ENCODE assay signal across 28 cellular contexts in genomic region chr2:124993809-124994208, GRCh38.
DNase-seq lines count a peak whose midpoint lies in the region; ATAC-seq, FAIRE-seq and TF ChIP-seq lines count a peak whose summit lies in the region.
"Had no signal": no experiment of that assay in that cellular context is flagged by ENCODE, and none has a peak within 500 bp of the region (broad histone marks: within the 10 kb centered on the region; RNA-seq: fewer than 3 reads in every experiment).

No MANE protein-coding gene starts in this region.

- no peak overlapping the region for H3K9ac ChIP-seq in K562 (ENCODE audit: insufficient read depth in 1 of 2, low read depth in 2 of 2, low read length in 2 of 2)
- H3K9ac ChIP-seq: BLaER1 had no signal

- H3K4me2 ChIP-seq in PC-9 (peak overlapping the region; percentile 43), K562 (ENCODE audit: insufficient read depth, low read length) (no peak overlapping the region)
- H3K4me2 ChIP-seq: BLaER1 had no signal

- no peak for TF ChIP-seq EP300 in K562 (IDR thresholded peaks at IDR 0.05; ENCODE audit: low read length)

- no peaks in the 10 kb centered on the region for H3K36me3 Mint-ChIP-seq in endothelial cell (ENCODE audit: low read depth, unreplicated experiment)
- H3K36me3 Mint-ChIP-seq: CD14-positive monocyte; CD4-positive, alpha-beta memory T cell; CD4-positive, CD25-positive, alpha-beta regulatory T cell; CD8-positive, alpha-beta memory T cell had no signal

- 0% methylated on average over 4 of the region's 4 CpGs for WGBS in K562 (ENCODE audit: insufficient coverage, low coverage, missing lambda C conversion rate)

- no peaks in the 10 kb centered on the region for H3K4me1 ChIP-seq in PC-9 (replicated peaks; ENCODE audit: insufficient read depth)
- H3K4me1 ChIP-seq in K562 (replicated peaks in 1 of 2; ENCODE audit: control insufficient read depth in 2 of 2, insufficient read depth in 2 of 2, low read length in 2 of 2): no peaks in the 10 kb centered on the region
- H3K4me1 ChIP-seq: BE2C, BLaER1 had no signal

- intact Hi-C loops in PC-9 (cut with micrococcal nuclease; ENCODE audit: unreplicated experiment): no loop called here
- intact Hi-C loops in K562 (cut with micrococcal nuclease): no loop called here

- no peak for FAIRE-seq in K562 (lab: Jason Lieb, UNC)
- FAIRE-seq: A204.1, GM12878, GM12892, GM18507 had no signal

- no peaks in the 10 kb centered on the region for H3K9me2 ChIP-seq in PC-9 (ENCODE audit: insufficient read depth)

- no peak overlapping the region for H3K27ac Mint-ChIP-seq in endothelial cell (ENCODE audit: unreplicated experiment)
- H3K27ac Mint-ChIP-seq: CD14-positive monocyte; CD4-positive, alpha-beta memory T cell; CD4-positive, CD25-positive, alpha-beta regulatory T cell; CD8-positive, alpha-beta memory T cell had no signal

- H4K20me1 ChIP-seq in PC-9 (ENCODE audit: insufficient read depth) (no peaks in the 10 kb centered on the region), K562 (replicated peaks; ENCODE audit: control insufficient read depth, insufficient read depth, low read length) (no peaks in the 10 kb centered on the region)
- H4K20me1 ChIP-seq: BLaER1 had no signal

- no peak overlapping the region for H3K4me3 Mint-ChIP-seq in endothelial cell (ENCODE audit: unreplicated experiment)
- H3K4me3 Mint-ChIP-seq: CD14-positive monocyte; CD4-positive, alpha-beta memory T cell; CD4-positive, CD25-positive, alpha-beta regulatory T cell; CD8-positive, alpha-beta memory T cell had no signal

- peaks cover 10% of the 10 kb centered on the region for H3K4me1 Mint-ChIP-seq in endothelial cell (ENCODE audit: unreplicated experiment)
- H3K4me1 Mint-ChIP-seq: CD14-positive monocyte; CD4-positive, alpha-beta memory T cell; CD4-positive, CD25-positive, alpha-beta regulatory T cell; CD8-positive, alpha-beta memory T cell had no signal

- TF ChIP-seq CTCF in PC-9 (conservative IDR thresholded peaks at IDR 0.05) (no peak), K562 (IDR thresholded peaks at IDR 0.05 in 2 of 3, conservative IDR thresholded peaks at IDR 0.05 in 1 of 3; ENCODE audit: insufficient read depth in 2 of 3, low read depth in 1 of 3, low read length in 3 of 3) (no peak), endothelial cell (IDR thresholded peaks at IDR 0.05; ENCODE audit: unreplicated experiment) (no peak)

- H3K36me3 ChIP-seq in MG63 (no peaks in the 10 kb centered on the region), PC-9 (ENCODE audit: low read depth) (no peaks in the 10 kb centered on the region), K562 (ENCODE audit: control insufficient read depth, insufficient read depth, low read length) (no peaks in the 10 kb centered on the region)
- H3K36me3 ChIP-seq: BE2C, BLaER1 had no signal

- H3K79me2 ChIP-seq in PC-9 (ENCODE audit: low read depth) (no peaks in the 10 kb centered on the region), K562 (ENCODE audit: control insufficient read depth, insufficient read depth, low read length) (no peaks in the 10 kb centered on the region)

- no peaks in the 10 kb centered on the region for H3K27me3 Mint-ChIP-seq in endothelial cell (ENCODE audit: unreplicated experiment)
- H3K27me3 Mint-ChIP-seq: CD4-positive, alpha-beta memory T cell; CD4-positive, CD25-positive, alpha-beta regulatory T cell; CD8-positive, alpha-beta memory T cell had no signal

- no peak for TF ChIP-seq RAD21 in K562 (CRISPR knock-in tag; conservative IDR thresholded peaks at IDR 0.05 in 1 of 2, IDR thresholded peaks at IDR 0.05 in 1 of 2)

- no peaks in the 10 kb centered on the region for H3F3A ChIP-seq in PC-9 (ENCODE audit: insufficient read depth, low read depth)

- H3K4me3 ChIP-seq in MG63: peak overlapping the region; percentile 33
- no peak overlapping the region for H3K4me3 ChIP-seq in PC-9
- H3K4me3 ChIP-seq in K562: no peak overlapping the region
- H3K4me3 ChIP-seq: BLaER1, GM12878 had no signal

- DNase-seq in MG63: no peak
- DNase-seq in PC-9: no peak
- no peak for DNase-seq in K562 (ENCODE audit: extremely low read depth in 1 of 4, low spot score in 3 of 4)
- no peak for DNase-seq in endothelial cell (ENCODE audit: low spot score)
- DNase-seq in GM19240 (ENCODE audit: insufficient read length, low spot score): no peak
- DNase-seq in NCI-H146 treated with DMSO at 0.1 percent for 48 hours (lab: John Stamatoyannopoulos, UW; ENCODE audit: unreplicated experiment): no peak
- DNase-seq: 8988T; ACHN; BE2C; C1 segment of cervical spinal cord; CD4-positive, alpha-beta memory T cell; CD4-positive, CD25-positive, alpha-beta regulatory T cell; CD8-positive, alpha-beta memory T cell; COR-L47; DMS 273 treated with DMSO at 0.1 percent for 48 hours; DMS153; DMS53; DMS79; DND-41; EL; GDM1 had no signal

- no peak overlapping the region for H3K27ac ChIP-seq in PC-9
- H3K27ac ChIP-seq in K562 (ENCODE audit: extremely low read depth, low read depth, low read length): peak overlapping the region; percentile 43; the same call in 1 of the 3 replicates
- H3K27ac ChIP-seq: BLaER1 had no signal

- H3K9me3 ChIP-seq in MG63 (no peaks in the 10 kb centered on the region), PC-9 (ENCODE audit: insufficient read depth, low read depth) (no peaks in the 10 kb centered on the region), K562 (replicated peaks; ENCODE audit: control insufficient read depth, insufficient read depth, low read depth, low read length) (no peaks in the 10 kb centered on the region)
- H3K9me3 ChIP-seq: BE2C, BLaER1 had no signal

- CTCF ChIA-PET in PC-9 (lab: Charles Lee) (no interaction called here), K562 (lab: Yijun Ruan, JAX; ENCODE audit: low intra/inter-chr PET ratio) (no interaction called here)

- in situ Hi-C loops in K562 (cut with MboI): no loop called here

- H2AFZ ChIP-seq in PC-9 (no peak overlapping the region), K562 (ENCODE audit: low read depth, low read length) (no peak overlapping the region)

- H3K27me3 ChIP-seq in MG63 (no peaks in the 10 kb centered on the region), PC-9 (ENCODE audit: insufficient read depth, low read depth) (no peaks in the 10 kb centered on the region), K562 (ENCODE audit: control insufficient read depth in 2 of 2, insufficient read depth in 2 of 2, low read length in 2 of 2) (no peaks in the 10 kb centered on the region)
- H3K27me3 ChIP-seq: BE2C, BLaER1 had no signal

- POLR2A ChIA-PET in PC-9 (lab: Charles Lee; ENCODE audit: unreplicated experiment) (no interaction called here), K562 (lab: Yijun Ruan, JAX) (no interaction called here)

- ATAC-seq in K562: no peak
- ATAC-seq in HG03520 (IDR thresholded peaks at IDR 0.05; ENCODE audit: unreplicated experiment): no peak
- ATAC-seq: GM12878 had no signal

- BruUV-seq in PC-9 (replicated peaks; lab: Mats Ljungman, UMichigan): no TSS peak
- BruUV-seq in K562 (replicated peaks; lab: Mats Ljungman, UMichigan): no TSS peak

- no peak for TF ChIP-seq POLR2A in K562 (conservative IDR thresholded peaks at IDR 0.05)

- no peaks in the 10 kb centered on the region for H3K9me3 Mint-ChIP-seq in endothelial cell (ENCODE audit: unreplicated experiment)

- no peaks in the 10 kb centered on the region for H3K9me1 ChIP-seq in K562 (ENCODE audit: control insufficient read depth, insufficient read depth, low read length)

TF ChIP-seq in K562, 482 proteins besides CTCF, POLR2A, EP300 and RAD21 (continues in another document):
- TF ChIP-seq ZNF75A (CRISPR knock-in tag; IDR thresholded peaks at IDR 0.05) (0 out of 2 replicates have a peak, but pooled peaks have one; percentile 60), ZNF740 (CRISPR knock-in tag; IDR thresholded peaks at IDR 0.05) (no peak), ZNF740 (tag; IDR thresholded peaks at IDR 0.05) (peak in 1 of 2 experiments; percentile 84; a peak in 1 of 4 replicates), ELK3 (CRISPR knock-in tag; IDR thresholded peaks at IDR 0.05) (0 out of 2 replicates have a peak, but pooled peaks have one; percentile 57), SMAD4 (CRISPR knock-in tag; conservative IDR thresholded peaks at IDR 0.05) (peak; percentile 57; the same call in 1 of the 2 replicates), SNIP1 (IDR thresholded peaks at IDR 0.05; ENCODE audit: low read depth) (no peak), KLF6 (CRISPR knock-in tag; IDR thresholded peaks at IDR 0.05; ENCODE audit: borderline replicate concordance) (peak; percentile 88; the same call in 1 of the 2 replicates), PYGO2 (tag; IDR thresholded peaks at IDR 0.05) (peak; percentile 96), NFXL1 (CRISPR knock-in tag; IDR thresholded peaks at IDR 0.05) (peak; percentile 64; the same call in 1 of the 2 replicates), ZNF445 (CRISPR knock-in tag; IDR thresholded peaks at IDR 0.05; ENCODE audit: low read depth) (peak; percentile 86), ZNF444 (CRISPR knock-in tag; IDR thresholded peaks at IDR 0.05) (peak; percentile 60; the same call in 1 of the 2 replicates), LEF1 (IDR thresholded peaks at IDR 0.05) (no peak), E2F3 (CRISPR knock-in tag; IDR thresholded peaks at IDR 0.05) (0 out of 2 replicates have a peak, but pooled peaks have one; percentile 51), TEAD1 (CRISPR knock-in tag; IDR thresholded peaks at IDR 0.05) (peak in 1 of 2 experiments; percentile 22; a peak in 1 of 4 replicates), ERF (CRISPR knock-in tag; IDR thresholded peaks at IDR 0.05) (0 out of 2 replicates have a peak, but pooled peaks have one; percentile 61), ZNF584 (CRISPR knock-in tag; IDR thresholded peaks at IDR 0.05; ENCODE audit: low read depth) (peak; percentile 69; the same call in 1 of the 2 replicates)
